ENCODE assay signal across 1 cellular context in genomic region chr10:133276435-133277201, GRCh38.
A peak's percentile ranks its signal among the peaks of the same experiment; 100 is the strongest.
TF ChIP-seq lines count a peak whose summit lies in the region.

Gene ADAM8, minus strand, starts transcription at chr10:133276868. Its CDS starts 51 bp downstream, at chr10:133276817.

TF ChIP-seq in GM12878, 131 proteins besides CTCF, POLR2A, EP300 and RAD21 (continued from another document and continues in another):
- TF ChIP-seq SRF (IDR thresholded peaks at IDR 0.05; ENCODE audit: low read depth in 2 of 2, low read length in 2 of 2), result no peak
- TF ChIP-seq CEBPB (IDR thresholded peaks at IDR 0.05; ENCODE audit: borderline replicate concordance in 1 of 2, low read depth in 2 of 2, low read length in 2 of 2), result no peak
- TF ChIP-seq, protein P1, sequence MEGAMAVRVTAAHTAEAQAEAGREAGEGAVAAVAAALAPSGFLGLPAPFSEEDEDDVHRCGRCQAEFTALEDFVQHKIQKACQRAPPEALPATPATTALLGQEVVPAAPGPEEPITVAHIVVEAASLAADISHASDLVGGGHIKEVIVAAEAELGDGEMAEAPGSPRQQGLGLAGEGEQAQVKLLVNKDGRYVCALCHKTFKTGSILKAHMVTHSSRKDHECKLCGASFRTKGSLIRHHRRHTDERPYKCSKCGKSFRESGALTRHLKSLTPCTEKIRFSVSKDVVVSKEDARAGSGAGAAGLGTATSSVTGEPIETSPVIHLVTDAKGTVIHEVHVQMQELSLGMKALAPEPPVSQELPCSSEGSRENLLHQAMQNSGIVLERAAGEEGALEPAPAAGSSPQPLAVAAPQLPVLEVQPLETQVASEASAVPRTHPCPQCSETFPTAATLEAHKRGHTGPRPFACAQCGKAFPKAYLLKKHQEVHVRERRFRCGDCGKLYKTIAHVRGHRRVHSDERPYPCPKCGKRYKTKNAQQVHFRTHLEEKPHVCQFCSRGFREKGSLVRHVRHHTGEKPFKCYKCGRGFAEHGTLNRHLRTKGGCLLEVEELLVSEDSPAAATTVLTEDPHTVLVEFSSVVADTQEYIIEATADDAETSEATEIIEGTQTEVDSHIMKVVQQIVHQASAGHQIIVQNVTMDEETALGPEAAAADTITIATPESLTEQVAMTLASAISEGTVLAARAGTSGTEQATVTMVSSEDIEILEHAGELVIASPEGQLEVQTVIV (IDR thresholded peaks at IDR 0.05; ENCODE audit: borderline replicate concordance, partially characterized antibody), result no peak
- no peak for TF ChIP-seq MEF2A (IDR thresholded peaks at IDR 0.05; ENCODE audit: insufficient read depth, low read depth, low read length)
- peak; percentile 87 for TF ChIP-seq PAX5 (IDR thresholded peaks at IDR 0.05; ENCODE audit: borderline replicate concordance, low read depth, low read length)
- no peak for TF ChIP-seq NBN (IDR thresholded peaks at IDR 0.05)
- no peak for TF ChIP-seq REST (IDR thresholded peaks at IDR 0.05; ENCODE audit: low read depth, low read length)
- no peak for TF ChIP-seq NR2C1 (IDR thresholded peaks at IDR 0.05)
- TF ChIP-seq, protein P2, sequence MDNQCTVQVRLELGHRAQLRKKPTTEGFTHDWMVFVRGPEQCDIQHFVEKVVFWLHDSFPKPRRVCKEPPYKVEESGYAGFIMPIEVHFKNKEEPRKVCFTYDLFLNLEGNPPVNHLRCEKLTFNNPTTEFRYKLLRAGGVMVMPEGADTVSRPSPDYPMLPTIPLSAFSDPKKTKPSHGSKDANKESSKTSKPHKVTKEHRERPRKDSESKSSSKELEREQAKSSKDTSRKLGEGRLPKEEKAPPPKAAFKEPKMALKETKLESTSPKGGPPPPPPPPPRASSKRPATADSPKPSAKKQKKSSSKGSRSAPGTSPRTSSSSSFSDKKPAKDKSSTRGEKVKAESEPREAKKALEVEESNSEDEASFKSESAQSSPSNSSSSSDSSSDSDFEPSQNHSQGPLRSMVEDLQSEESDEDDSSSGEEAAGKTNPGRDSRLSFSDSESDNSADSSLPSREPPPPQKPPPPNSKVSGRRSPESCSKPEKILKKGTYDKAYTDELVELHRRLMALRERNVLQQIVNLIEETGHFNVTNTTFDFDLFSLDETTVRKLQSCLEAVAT (IDR thresholded peaks at IDR 0.05), result no peak
- TF ChIP-seq MTA2 (IDR thresholded peaks at IDR 0.05; ENCODE audit: low read depth), result no peak
- no peak for TF ChIP-seq USF1 (IDR thresholded peaks at IDR 0.05; ENCODE audit: borderline replicate concordance, extremely low read length, insufficient read depth, low read depth, low read length)
- TF ChIP-seq ZNF207 (IDR thresholded peaks at IDR 0.05; ENCODE audit: borderline replicate concordance), result peak; percentile 64; the same call in 1 of the 2 replicates
- TF ChIP-seq STAT3 (IDR thresholded peaks at IDR 0.05; ENCODE audit: low read depth, low read length), result no peak
- TF ChIP-seq POLR2AphosphoS2 (IDR thresholded peaks at IDR 0.05; ENCODE audit: low read depth, low read length), result no peak
- no peak for TF ChIP-seq FOXK2 (IDR thresholded peaks at IDR 0.05)
- no peak for TF ChIP-seq RFX5 (IDR thresholded peaks at IDR 0.05; ENCODE audit: low read depth, low read length)
- TF ChIP-seq IRF4 (IDR thresholded peaks at IDR 0.05; ENCODE audit: low read depth, low read length), result no peak
- TF ChIP-seq BMI1 (IDR thresholded peaks at IDR 0.05; ENCODE audit: borderline replicate concordance), result no peak
- peak; percentile 86 for TF ChIP-seq NR2F1 (conservative IDR thresholded peaks at IDR 0.05)
- TF ChIP-seq CHD4 (IDR thresholded peaks at IDR 0.05), result no peak
- TF ChIP-seq ZNF592 (IDR thresholded peaks at IDR 0.05), result no peak
- TF ChIP-seq EGR1 (IDR thresholded peaks at IDR 0.05; ENCODE audit: borderline replicate concordance in 1 of 2, low read depth in 2 of 2, low read length in 2 of 2), result no peak
- no peak for TF ChIP-seq HDAC2 (IDR thresholded peaks at IDR 0.05)
- no peak for TF ChIP-seq KDM1A (IDR thresholded peaks at IDR 0.05; ENCODE audit: borderline replicate concordance)
- no peak for TF ChIP-seq YBX1 (IDR thresholded peaks at IDR 0.05)
- no peak for TF ChIP-seq SP1 (IDR thresholded peaks at IDR 0.05; ENCODE audit: low read depth, low read length)
- TF ChIP-seq GATAD2B (conservative IDR thresholded peaks at IDR 0.05; ENCODE audit: low read depth), result peak; percentile 61; the same call in 1 of the 2 replicates
- TF ChIP-seq IKZF2 (IDR thresholded peaks at IDR 0.05), result no peak
- peak; percentile 73 for TF ChIP-seq SMARCA5 (IDR thresholded peaks at IDR 0.05)
- no peak for TF ChIP-seq SREBF2 (IDR thresholded peaks at IDR 0.05; ENCODE audit: low read length)
- no peak for TF ChIP-seq CBFB (IDR thresholded peaks at IDR 0.05; ENCODE audit: low read depth)
- TF ChIP-seq, protein P3, sequence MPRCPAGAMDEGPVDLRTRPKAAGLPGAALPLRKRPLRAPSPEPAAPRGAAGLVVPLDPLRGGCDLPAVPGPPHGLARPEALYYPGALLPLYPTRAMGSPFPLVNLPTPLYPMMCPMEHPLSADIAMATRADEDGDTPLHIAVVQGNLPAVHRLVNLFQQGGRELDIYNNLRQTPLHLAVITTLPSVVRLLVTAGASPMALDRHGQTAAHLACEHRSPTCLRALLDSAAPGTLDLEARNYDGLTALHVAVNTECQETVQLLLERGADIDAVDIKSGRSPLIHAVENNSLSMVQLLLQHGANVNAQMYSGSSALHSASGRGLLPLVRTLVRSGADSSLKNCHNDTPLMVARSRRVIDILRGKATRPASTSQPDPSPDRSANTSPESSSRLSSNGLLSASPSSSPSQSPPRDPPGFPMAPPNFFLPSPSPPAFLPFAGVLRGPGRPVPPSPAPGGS (IDR thresholded peaks at IDR 0.05; ENCODE audit: borderline replicate concordance, insufficient read depth, low read depth, low read length, poor library complexity, severe bottlenecking), result no peak
- TF ChIP-seq NFYA (IDR thresholded peaks at IDR 0.05; ENCODE audit: borderline replicate concordance, low read depth, low read length), result no peak
- TF ChIP-seq ZSCAN29 (IDR thresholded peaks at IDR 0.05), result no peak
- TF ChIP-seq NKRF (conservative IDR thresholded peaks at IDR 0.05), result 0 out of 2 replicates have a peak, but pooled peaks have one; percentile 56
- TF ChIP-seq HDAC6 (IDR thresholded peaks at IDR 0.05; ENCODE audit: unreplicated experiment), result no peak
- TF ChIP-seq, protein P4, sequence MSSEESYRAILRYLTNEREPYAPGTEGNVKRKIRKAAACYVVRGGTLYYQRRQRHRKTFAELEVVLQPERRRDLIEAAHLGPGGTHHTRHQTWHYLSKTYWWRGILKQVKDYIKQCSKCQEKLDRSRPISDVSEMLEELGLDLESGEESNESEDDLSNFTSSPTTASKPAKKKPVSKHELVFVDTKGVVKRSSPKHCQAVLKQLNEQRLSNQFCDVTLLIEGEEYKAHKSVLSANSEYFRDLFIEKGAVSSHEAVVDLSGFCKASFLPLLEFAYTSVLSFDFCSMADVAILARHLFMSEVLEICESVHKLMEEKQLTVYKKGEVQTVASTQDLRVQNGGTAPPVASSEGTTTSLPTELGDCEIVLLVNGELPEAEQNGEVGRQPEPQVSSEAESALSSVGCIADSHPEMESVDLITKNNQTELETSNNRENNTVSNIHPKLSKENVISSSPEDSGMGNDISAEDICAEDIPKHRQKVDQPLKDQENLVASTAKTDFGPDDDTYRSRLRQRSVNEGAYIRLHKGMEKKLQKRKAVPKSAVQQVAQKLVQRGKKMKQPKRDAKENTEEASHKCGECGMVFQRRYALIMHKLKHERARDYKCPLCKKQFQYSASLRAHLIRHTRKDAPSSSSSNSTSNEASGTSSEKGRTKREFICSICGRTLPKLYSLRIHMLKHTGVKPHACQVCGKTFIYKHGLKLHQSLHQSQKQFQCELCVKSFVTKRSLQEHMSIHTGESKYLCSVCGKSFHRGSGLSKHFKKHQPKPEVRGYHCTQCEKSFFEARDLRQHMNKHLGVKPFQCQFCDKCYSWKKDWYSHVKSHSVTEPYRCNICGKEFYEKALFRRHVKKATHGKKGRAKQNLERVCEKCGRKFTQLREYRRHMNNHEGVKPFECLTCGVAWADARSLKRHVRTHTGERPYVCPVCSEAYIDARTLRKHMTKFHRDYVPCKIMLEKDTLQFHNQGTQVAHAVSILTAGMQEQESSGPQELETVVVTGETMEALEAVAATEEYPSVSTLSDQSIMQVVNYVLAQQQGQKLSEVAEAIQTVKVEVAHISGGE (CRISPR knock-in tag; IDR thresholded peaks at IDR 0.05), result no peak
- TF ChIP-seq, protein P5, sequence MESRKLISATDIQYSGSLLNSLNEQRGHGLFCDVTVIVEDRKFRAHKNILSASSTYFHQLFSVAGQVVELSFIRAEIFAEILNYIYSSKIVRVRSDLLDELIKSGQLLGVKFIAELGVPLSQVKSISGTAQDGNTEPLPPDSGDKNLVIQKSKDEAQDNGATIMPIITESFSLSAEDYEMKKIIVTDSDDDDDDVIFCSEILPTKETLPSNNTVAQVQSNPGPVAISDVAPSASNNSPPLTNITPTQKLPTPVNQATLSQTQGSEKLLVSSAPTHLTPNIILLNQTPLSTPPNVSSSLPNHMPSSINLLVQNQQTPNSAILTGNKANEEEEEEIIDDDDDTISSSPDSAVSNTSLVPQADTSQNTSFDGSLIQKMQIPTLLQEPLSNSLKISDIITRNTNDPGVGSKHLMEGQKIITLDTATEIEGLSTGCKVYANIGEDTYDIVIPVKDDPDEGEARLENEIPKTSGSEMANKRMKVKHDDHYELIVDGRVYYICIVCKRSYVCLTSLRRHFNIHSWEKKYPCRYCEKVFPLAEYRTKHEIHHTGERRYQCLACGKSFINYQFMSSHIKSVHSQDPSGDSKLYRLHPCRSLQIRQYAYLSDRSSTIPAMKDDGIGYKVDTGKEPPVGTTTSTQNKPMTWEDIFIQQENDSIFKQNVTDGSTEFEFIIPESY (IDR thresholded peaks at IDR 0.05), result no peak
- TF ChIP-seq POLR2AphosphoS5 (IDR thresholded peaks at IDR 0.05; ENCODE audit: low read length), result peak; percentile 63; the same call in 1 of the 2 replicates
